1 cellular context compared by ENCODE assay signal in genomic region chr10:72542396-72542815, GRCh38.
TF ChIP-seq lines count a peak whose summit lies in the region.

No MANE protein-coding gene starts in this region.

TF ChIP-seq in HepG2, 621 proteins besides CTCF, POLR2A, EP300 and RAD21 (continued from another document):
- TF ChIP-seq DMTF1 (CRISPR knock-in tag; IDR thresholded peaks at IDR 0.05) (no peak), ZNF337 (CRISPR knock-in tag; IDR thresholded peaks at IDR 0.05; ENCODE audit: borderline replicate concordance, low read depth) (no peak), THAP11 (CRISPR knock-in tag; IDR thresholded peaks at IDR 0.05) (no peak), ZNF501 (CRISPR knock-in tag; IDR thresholded peaks at IDR 0.05) (0 out of 2 replicates have a peak, but pooled peaks have one; percentile 35), DZIP1 (CRISPR knock-in tag; IDR thresholded peaks at IDR 0.05) (no peak), ZNF605 (CRISPR knock-in tag; IDR thresholded peaks at IDR 0.05) (no peak), AGO2 (optimal IDR thresholded peaks at IDR 0.05; ENCODE audit: low read depth, low read length) (no peak), ZNF383 (CRISPR knock-in tag; IDR thresholded peaks at IDR 0.05; ENCODE audit: borderline replicate concordance) (no peak), ZNF331 (CRISPR knock-in tag; IDR thresholded peaks at IDR 0.05) (peak; percentile 47; the same call in 1 of the 2 replicates), ZNF619 (CRISPR knock-in tag; IDR thresholded peaks at IDR 0.05) (no peak), ZMYM4 (CRISPR knock-in tag; IDR thresholded peaks at IDR 0.05) (peak; percentile 73), NFE2L1 (CRISPR knock-in tag; IDR thresholded peaks at IDR 0.05; ENCODE audit: borderline replicate concordance) (no peak), KDM2A (CRISPR knock-in tag; IDR thresholded peaks at IDR 0.05; ENCODE audit: borderline replicate concordance, low read depth) (0 out of 2 replicates have a peak, but pooled peaks have one; percentile 16), MATR3 (CRISPR knock-in tag; IDR thresholded peaks at IDR 0.05) (no peak), PATZ1 (CRISPR knock-in tag; IDR thresholded peaks at IDR 0.05) (peak; percentile 58), ESRRA (CRISPR knock-in tag; IDR thresholded peaks at IDR 0.05; ENCODE audit: low read depth) (no peak), TEAD2 (CRISPR knock-in tag; IDR thresholded peaks at IDR 0.05) (no peak), ZNF136 (CRISPR knock-in tag; IDR thresholded peaks at IDR 0.05; ENCODE audit: low read depth) (no peak), NR2F6 (IDR thresholded peaks at IDR 0.05) (no peak), NR2F6 (CRISPR knock-in tag; IDR thresholded peaks at IDR 0.05) (0 out of 2 replicates have a peak, but pooled peaks have one; percentile 11), XRCC5 (optimal IDR thresholded peaks at IDR 0.05; ENCODE audit: low read length) (no peak), ZBTB37 (CRISPR knock-in tag; IDR thresholded peaks at IDR 0.05) (no peak), CHD2 (IDR thresholded peaks at IDR 0.05; ENCODE audit: low read depth, low read length) (no peak), ZNF550 (CRISPR knock-in tag; IDR thresholded peaks at IDR 0.05; ENCODE audit: borderline replicate concordance) (no peak), ZNF615 (CRISPR knock-in tag; IDR thresholded peaks at IDR 0.05; ENCODE audit: borderline replicate concordance) (no peak), MTA1 (CRISPR knock-in tag; IDR thresholded peaks at IDR 0.05; ENCODE audit: borderline replicate concordance) (0 out of 2 replicates have a peak, but pooled peaks have one; percentile 22), RELA (CRISPR knock-in tag; IDR thresholded peaks at IDR 0.05) (no peak), HOXA5 (CRISPR knock-in tag; IDR thresholded peaks at IDR 0.05) (no peak), ZNF335 (CRISPR knock-in tag; IDR thresholded peaks at IDR 0.05) (no peak), ZNF652 (CRISPR knock-in tag; IDR thresholded peaks at IDR 0.05; ENCODE audit: borderline replicate concordance, low read depth) (no peak), TFAP4 (IDR thresholded peaks at IDR 0.05; ENCODE audit: borderline replicate concordance, low read depth) (no peak), MXI1 (IDR thresholded peaks at IDR 0.05; ENCODE audit: borderline replicate concordance, low read depth, low read length) (no peak), SMYD3 (CRISPR knock-in tag; IDR thresholded peaks at IDR 0.05) (no peak), POGZ (CRISPR knock-in tag; IDR thresholded peaks at IDR 0.05) (peak; percentile 63), ZNF431 (CRISPR knock-in tag; IDR thresholded peaks at IDR 0.05; ENCODE audit: borderline replicate concordance, low read depth) (no peak), SOX5 (CRISPR knock-in tag; IDR thresholded peaks at IDR 0.05; ENCODE audit: borderline replicate concordance) (no peak; the same call in 1 of the 2 replicates), DBP (CRISPR knock-in tag; IDR thresholded peaks at IDR 0.05; ENCODE audit: not compliant biosample characterization) (no peak), ZNF275 (CRISPR knock-in tag; IDR thresholded peaks at IDR 0.05; ENCODE audit: borderline replicate concordance) (no peak), ZNF350 (CRISPR knock-in tag; IDR thresholded peaks at IDR 0.05; ENCODE audit: borderline replicate concordance, low read depth) (no peak), ZNF713 (CRISPR knock-in tag; IDR thresholded peaks at IDR 0.05) (no peak), PHF21A (CRISPR knock-in tag; IDR thresholded peaks at IDR 0.05) (0 out of 2 replicates have a peak, but pooled peaks have one; percentile 28), GATAD2A (CRISPR knock-in tag; IDR thresholded peaks at IDR 0.05) (peak; percentile 29; the same call in 1 of the 2 replicates), SOX13 (IDR thresholded peaks at IDR 0.05) (no peak), SOX13 (CRISPR knock-in tag; conservative IDR thresholded peaks at IDR 0.05 in 1 of 2, IDR thresholded peaks at IDR 0.05 in 1 of 2) (peak in 1 of 2 experiments; percentile 72; a peak in 2 of 4 replicates), SOX6 (IDR thresholded peaks at IDR 0.05) (no peak), SOX6 (CRISPR knock-in tag; IDR thresholded peaks at IDR 0.05) (peak; percentile 63), ZBTB8A (CRISPR knock-in tag; IDR thresholded peaks at IDR 0.05; ENCODE audit: borderline replicate concordance, low read depth) (no peak), SALL1 (CRISPR knock-in tag; IDR thresholded peaks at IDR 0.05) (0 out of 2 replicates have a peak, but pooled peaks have one; percentile 16), ZNF496 (CRISPR knock-in tag; IDR thresholded peaks at IDR 0.05; ENCODE audit: insufficient replicate concordance) (no peak)
- TF ChIP-seq, protein P1, sequence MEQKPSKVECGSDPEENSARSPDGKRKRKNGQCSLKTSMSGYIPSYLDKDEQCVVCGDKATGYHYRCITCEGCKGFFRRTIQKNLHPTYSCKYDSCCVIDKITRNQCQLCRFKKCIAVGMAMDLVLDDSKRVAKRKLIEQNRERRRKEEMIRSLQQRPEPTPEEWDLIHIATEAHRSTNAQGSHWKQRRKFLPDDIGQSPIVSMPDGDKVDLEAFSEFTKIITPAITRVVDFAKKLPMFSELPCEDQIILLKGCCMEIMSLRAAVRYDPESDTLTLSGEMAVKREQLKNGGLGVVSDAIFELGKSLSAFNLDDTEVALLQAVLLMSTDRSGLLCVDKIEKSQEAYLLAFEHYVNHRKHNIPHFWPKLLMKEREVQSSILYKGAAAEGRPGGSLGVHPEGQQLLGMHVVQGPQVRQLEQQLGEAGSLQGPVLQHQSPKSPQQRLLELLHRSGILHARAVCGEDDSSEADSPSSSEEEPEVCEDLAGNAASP (CRISPR knock-in tag; IDR thresholded peaks at IDR 0.05; ENCODE audit: borderline replicate concordance): no peak
- TF ChIP-seq, protein P2, sequence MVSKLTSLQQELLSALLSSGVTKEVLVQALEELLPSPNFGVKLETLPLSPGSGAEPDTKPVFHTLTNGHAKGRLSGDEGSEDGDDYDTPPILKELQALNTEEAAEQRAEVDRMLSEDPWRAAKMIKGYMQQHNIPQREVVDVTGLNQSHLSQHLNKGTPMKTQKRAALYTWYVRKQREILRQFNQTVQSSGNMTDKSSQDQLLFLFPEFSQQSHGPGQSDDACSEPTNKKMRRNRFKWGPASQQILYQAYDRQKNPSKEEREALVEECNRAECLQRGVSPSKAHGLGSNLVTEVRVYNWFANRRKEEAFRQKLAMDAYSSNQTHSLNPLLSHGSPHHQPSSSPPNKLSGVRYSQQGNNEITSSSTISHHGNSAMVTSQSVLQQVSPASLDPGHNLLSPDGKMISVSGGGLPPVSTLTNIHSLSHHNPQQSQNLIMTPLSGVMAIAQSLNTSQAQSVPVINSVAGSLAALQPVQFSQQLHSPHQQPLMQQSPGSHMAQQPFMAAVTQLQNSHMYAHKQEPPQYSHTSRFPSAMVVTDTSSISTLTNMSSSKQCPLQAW (CRISPR knock-in tag; IDR thresholded peaks at IDR 0.05): 0 out of 2 replicates have a peak, but pooled peaks have one; percentile 41
- TF ChIP-seq, protein P3, sequence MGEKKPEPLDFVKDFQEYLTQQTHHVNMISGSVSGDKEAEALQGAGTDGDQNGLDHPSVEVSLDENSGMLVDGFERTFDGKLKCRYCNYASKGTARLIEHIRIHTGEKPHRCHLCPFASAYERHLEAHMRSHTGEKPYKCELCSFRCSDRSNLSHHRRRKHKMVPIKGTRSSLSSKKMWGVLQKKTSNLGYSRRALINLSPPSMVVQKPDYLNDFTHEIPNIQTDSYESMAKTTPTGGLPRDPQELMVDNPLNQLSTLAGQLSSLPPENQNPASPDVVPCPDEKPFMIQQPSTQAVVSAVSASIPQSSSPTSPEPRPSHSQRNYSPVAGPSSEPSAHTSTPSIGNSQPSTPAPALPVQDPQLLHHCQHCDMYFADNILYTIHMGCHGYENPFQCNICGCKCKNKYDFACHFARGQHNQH (CRISPR knock-in tag; IDR thresholded peaks at IDR 0.05): no peak
